8 cellular contexts compared by ENCODE assay signal in the genomic region with DNA sequence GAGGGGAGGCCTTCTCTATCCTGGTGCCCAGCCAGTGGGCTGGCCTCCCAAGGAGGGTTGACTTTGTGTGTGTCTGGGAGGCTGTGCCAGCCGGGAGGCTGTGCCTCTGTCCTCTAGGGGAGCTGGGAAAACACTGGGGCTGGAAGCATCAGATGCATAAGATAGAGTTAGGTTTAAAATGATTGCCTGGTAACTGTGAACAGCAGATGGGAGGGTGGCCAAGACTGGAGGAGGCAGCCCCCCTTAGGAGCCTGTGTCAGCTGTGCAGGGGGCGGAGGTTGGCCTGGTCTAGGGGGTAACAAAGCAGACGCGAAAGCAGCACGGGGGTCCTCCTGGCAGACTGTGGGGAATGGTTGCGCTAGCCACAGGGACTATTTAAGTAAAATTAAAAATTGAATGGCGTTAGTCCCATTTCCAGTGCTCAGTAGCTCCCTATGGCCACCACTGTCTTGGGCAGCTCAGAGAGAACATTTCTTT. TPM values are rescaled to one million over a fixed set of nuclear protein-coding genes. Genes with fewer than 3 reads are reported as not detected.
DNase-seq lines count a peak whose midpoint lies in the region; ATAC-seq, FAIRE-seq and TF ChIP-seq lines count a peak whose summit lies in the region.

No MANE protein-coding gene starts in this region.

- 33 to 47% methylated on average over 5 to 6 of the region's 7 CpGs for WGBS in gastroesophageal sphincter (ENCODE audit: low coverage in 1 of 2), 2 donors

- no peak for ATAC-seq in activated CD8-positive, alpha-beta memory T cell treated with anti-CD3 and anti-CD28 coated beads, Interleukin-2, amount 10 ng/mL, durations not matched to agents 7 days and 5 days
- ATAC-seq in T-helper 17 cell, result no peak
- no peak for ATAC-seq in gastroesophageal sphincter
- no peak for ATAC-seq in gastrocnemius medialis

- no peaks in the 10 kb centered on the region for H3K27me3 Mint-ChIP-seq in activated CD8-positive, alpha-beta memory T cell treated with anti-CD3 and anti-CD28 coated beads, Interleukin-2, amount 10 ng/mL, durations not matched to agents 7 days and 5 days
- no peaks in the 10 kb centered on the region for H3K27me3 Mint-ChIP-seq in T-helper 17 cell

- H3K36me3 ChIP-seq in gastroesophageal sphincter (peaks cover 0 to 41% of the 10 kb centered on the region in 2 donors), gastrocnemius medialis (peaks cover 0 to 34% of the 10 kb centered on the region in 2 donors)

- TF ChIP-seq CTCF in gastroesophageal sphincter (IDR thresholded peaks at IDR 0.05) (no peak), gastrocnemius medialis (IDR thresholded peaks at IDR 0.05 in 4 of 5, conservative IDR thresholded peaks at IDR 0.05 in 1 of 5) (no peak)

- H3K4me1 ChIP-seq in gastroesophageal sphincter (peaks cover 0 to 34% (median 8%) of the 10 kb centered on the region in 3 donors), gastrocnemius medialis (peaks cover 6 to 16% of the 10 kb centered on the region in 2 donors)

- in situ Hi-C loops in gastrocnemius medialis (cut with MboI; ENCODE audit: low sequenced_read_pairs in 4 of 4), result no loop called here

- no peak for FAIRE-seq in urothelium cell line (lab: Jason Lieb, UNC)

- peaks cover 22% of the 10 kb centered on the region for H3K4me1 Mint-ChIP-seq in activated CD8-positive, alpha-beta memory T cell treated with anti-CD3 and anti-CD28 coated beads, Interleukin-2, amount 10 ng/mL, durations not matched to agents 7 days and 5 days
- peaks cover 15% of the 10 kb centered on the region for H3K4me1 Mint-ChIP-seq in T-helper 17 cell

- peak overlapping the region; percentile 69 for H3K27ac Mint-ChIP-seq in activated CD8-positive, alpha-beta memory T cell treated with anti-CD3 and anti-CD28 coated beads, Interleukin-2, amount 10 ng/mL, durations not matched to agents 7 days and 5 days
- peak overlapping the region; percentile 49 for H3K27ac Mint-ChIP-seq in T-helper 17 cell

- H3K9me3 Mint-ChIP-seq in activated CD8-positive, alpha-beta memory T cell treated with anti-CD3 and anti-CD28 coated beads, Interleukin-2, amount 10 ng/mL, durations not matched to agents 7 days and 5 days (ENCODE audit: low read depth), result no peaks in the 10 kb centered on the region

- H3K27ac ChIP-seq in gastroesophageal sphincter (peak overlapping the region in 3 of 4 donors; percentile 95 to 97 (median 95)), gastrocnemius medialis (peak overlapping the region; percentile 89 to 97 (median 94))

- intact Hi-C loops in gastrocnemius medialis (cut with DNase I; ENCODE audit: low total_unique reads), result loop anchor here (10.0 kb wide), 1 partner anchor 182 kb away; no protein-coding TSS in a partner anchor

- no peak for DNase-seq in activated CD8-positive, alpha-beta memory T cell treated with anti-CD3 and anti-CD28 coated beads, Interleukin-2, amount 10 ng/mL, durations not matched to agents 7 days and 5 days
- no peak for DNase-seq in activated CD8-positive, alpha-beta memory T cell treated with anti-CD3 and anti-CD28 coated beads, Interleukin-2, amount 50 U/mL, for 4 hours
- DNase-seq in T-helper 17 cell (no peak), gastrocnemius medialis (no peak), GDM1 (lab: John Stamatoyannopoulos, UW) (no peak), DMS153 treated with DMSO at 0.1 percent for 48 hours (lab: John Stamatoyannopoulos, UW; ENCODE audit: unreplicated experiment) (no peak), urothelium cell line (ENCODE audit: low spot score) (no peak)

- H3K4me3 Mint-ChIP-seq in activated CD8-positive, alpha-beta memory T cell treated with anti-CD3 and anti-CD28 coated beads, Interleukin-2, amount 10 ng/mL, durations not matched to agents 7 days and 5 days, result peak overlapping the region; percentile 77
- peak overlapping the region; percentile 86 for H3K4me3 Mint-ChIP-seq in T-helper 17 cell

- no peak for TF ChIP-seq EP300 in gastroesophageal sphincter (IDR thresholded peaks at IDR 0.05)

- H3K9me3 ChIP-seq in T-helper 17 cell (ENCODE audit: control insufficient read depth, low read length, poor library complexity, severe bottlenecking), result no peaks in the 10 kb centered on the region
- no peaks in the 10 kb centered on the region for H3K9me3 ChIP-seq in gastroesophageal sphincter
- H3K9me3 ChIP-seq in gastrocnemius medialis, result no peaks in the 10 kb centered on the region

- no peaks in the 10 kb centered on the region for H3K27me3 ChIP-seq in gastroesophageal sphincter
- H3K27me3 ChIP-seq in gastrocnemius medialis, result no peaks in the 10 kb centered on the region

- CTCF ChIA-PET in activated CD8-positive, alpha-beta memory T cell treated with anti-CD3 and anti-CD28 coated beads, Interleukin-2, amount 10 ng/mL, durations not matched to agents 7 days and 5 days (lab: Charles Lee), result interaction anchor here (1.0 to 8.1 kb wide), 10 partner anchors 9 to 176 kb away, joined by 3 to 78 read pairs (median 8); partner anchors contain the start of genes D2HGDH and DTYMK

- no peak for TF ChIP-seq POLR2A in gastroesophageal sphincter (IDR thresholded peaks at IDR 0.05)
- TF ChIP-seq POLR2A in gastrocnemius medialis (IDR thresholded peaks at IDR 0.05), result no peak

- H3K4me3 ChIP-seq in gastroesophageal sphincter (peak overlapping the region; percentile 72 to 91), gastrocnemius medialis (peak overlapping the region; percentile 57 to 93 (median 72))

- H3K36me3 Mint-ChIP-seq in activated CD8-positive, alpha-beta memory T cell treated with anti-CD3 and anti-CD28 coated beads, Interleukin-2, amount 10 ng/mL, durations not matched to agents 7 days and 5 days, result peaks cover 25% of the 10 kb centered on the region
- H3K36me3 Mint-ChIP-seq in T-helper 17 cell (ENCODE audit: low read depth), result peaks cover 5% of the 10 kb centered on the region

RNA-seq across cellular contexts. Expression of gene ING5, which starts 1.3 kb away (rescaled TPM):
- 10 to 100 TPM; 26.3 to 28.0 TPM for total RNA-seq in activated CD8-positive, alpha-beta memory T cell treated with anti-CD3 and anti-CD28 coated beads, Interleukin-2, amount 10 ng/mL, durations not matched to agents 7 days and 5 days
- 10 to 100 TPM; 50.2 to 60.8 TPM for total RNA-seq in T-helper 17 cell
- total RNA-seq in gastroesophageal sphincter, result 10 to 100 TPM; 18.0 to 46.7 (median 35.5) TPM
- 10 to 100 TPM; 12.1 to 33.9 (median 27.5) TPM for total RNA-seq in gastrocnemius medialis

RNA-seq across cellular contexts. Expression of gene DTYMK, which starts 16.6 kb away (rescaled TPM):
- 10 to 100 TPM; 79.9 to 95.5 TPM for total RNA-seq in activated CD8-positive, alpha-beta memory T cell treated with anti-CD3 and anti-CD28 coated beads, Interleukin-2, amount 10 ng/mL, durations not matched to agents 7 days and 5 days
- total RNA-seq in T-helper 17 cell (10 to 100 TPM; 11.9 TPM), gastroesophageal sphincter (10 to 100 TPM in 2 of 4 donors, 1 to 10 TPM in 2; 7.7 to 18.7 (median 11.0) TPM), gastrocnemius medialis (1 to 10 TPM; 3.9 to 8.2 (median 5.9) TPM)

RNA-seq across cellular contexts. Expression of gene D2HGDH, which starts 31.3 kb away (rescaled TPM):
- 10 to 100 TPM; 21.6 to 26.2 TPM for total RNA-seq in activated CD8-positive, alpha-beta memory T cell treated with anti-CD3 and anti-CD28 coated beads, Interleukin-2, amount 10 ng/mL, durations not matched to agents 7 days and 5 days
- 10 to 100 TPM; 28.0 to 32.6 TPM for total RNA-seq in T-helper 17 cell
- total RNA-seq in gastroesophageal sphincter, result 10 to 100 TPM; 12.5 to 21.8 (median 13.3) TPM
- total RNA-seq in gastrocnemius medialis, result 10 to 100 TPM; 15.9 to 39.6 (median 20.3) TPM

Comparison
In these comparisons a context has a peak if more than half of its experiments do, and no peak if none do; other contexts are left out.
1. RNA of gene DTYMK, which starts 16.6 kb away (total RNA-seq): 79.9 to 95.5 TPM in activated CD8-positive, alpha-beta memory T cell treated with anti-CD3 and anti-CD28 coated beads, Interleukin-2, amount 10 ng/mL, durations not matched to agents 7 days and 5 days; 7.7 to 18.7 TPM in gastroesophageal sphincter, 11.9 TPM in T-helper 17 cell and 3.9 to 8.2 TPM in gastrocnemius medialis; every median in the first group is over 4 times any median in the second.